ENCODE assay signal across 4 cellular contexts in the genomic region with DNA sequence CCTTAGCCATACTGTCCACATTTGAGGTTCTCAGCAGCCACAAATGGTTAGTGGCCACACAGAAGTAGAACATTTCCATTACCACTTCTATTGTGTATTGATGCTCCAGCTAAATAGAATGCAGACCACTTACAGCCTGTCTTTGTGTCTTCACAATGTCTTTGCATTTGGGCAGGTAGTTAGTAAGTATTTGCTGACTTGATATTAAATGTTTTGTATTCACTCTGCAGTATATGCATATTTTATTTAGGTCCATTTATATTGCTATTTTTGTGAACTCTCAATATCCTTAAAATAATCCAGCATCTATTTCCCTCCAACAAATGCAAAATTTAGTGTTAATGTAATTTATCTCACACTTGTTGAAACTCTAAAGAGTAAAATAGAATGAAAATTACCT.
TF ChIP-seq lines count a peak whose summit lies in the region.

No MANE protein-coding gene starts in this region.

TF ChIP-seq in HepG2, 621 proteins besides CTCF, POLR2A, EP300 and RAD21:
- TF ChIP-seq HMGA1 (CRISPR knock-in tag; conservative IDR thresholded peaks at IDR 0.05) = no peak
- TF ChIP-seq MAFF (IDR thresholded peaks at IDR 0.05; ENCODE audit: low read depth, low read length) = peak; percentile 65
- TF ChIP-seq, protein P1, sequence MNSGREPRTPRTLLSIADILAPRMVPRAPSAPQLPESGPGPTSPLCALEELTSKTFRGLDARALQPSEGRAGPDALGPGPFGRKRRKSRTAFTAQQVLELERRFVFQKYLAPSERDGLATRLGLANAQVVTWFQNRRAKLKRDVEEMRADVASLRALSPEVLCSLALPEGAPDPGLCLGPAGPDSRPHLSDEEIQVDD (CRISPR knock-in tag; IDR thresholded peaks at IDR 0.05; ENCODE audit: borderline replicate concordance) = no peak
- TF ChIP-seq MAFK (conservative IDR thresholded peaks at IDR 0.05 in 1 of 2, IDR thresholded peaks at IDR 0.05 in 1 of 2; ENCODE audit: low read length in 2 of 2) = peak; percentile 13 to 60; a peak in 2 of 4 replicates

TF ChIP-seq in A549, 52 proteins besides CTCF, POLR2A, EP300 and RAD21:
- TF ChIP-seq ZC3H11A (IDR thresholded peaks at IDR 0.05) = no peak
- TF ChIP-seq MAFK (IDR thresholded peaks at IDR 0.05; ENCODE audit: partially characterized antibody) = peak; percentile 11

TF ChIP-seq in K562, 482 proteins besides CTCF, POLR2A, EP300 and RAD21:
- TF ChIP-seq, protein P2, sequence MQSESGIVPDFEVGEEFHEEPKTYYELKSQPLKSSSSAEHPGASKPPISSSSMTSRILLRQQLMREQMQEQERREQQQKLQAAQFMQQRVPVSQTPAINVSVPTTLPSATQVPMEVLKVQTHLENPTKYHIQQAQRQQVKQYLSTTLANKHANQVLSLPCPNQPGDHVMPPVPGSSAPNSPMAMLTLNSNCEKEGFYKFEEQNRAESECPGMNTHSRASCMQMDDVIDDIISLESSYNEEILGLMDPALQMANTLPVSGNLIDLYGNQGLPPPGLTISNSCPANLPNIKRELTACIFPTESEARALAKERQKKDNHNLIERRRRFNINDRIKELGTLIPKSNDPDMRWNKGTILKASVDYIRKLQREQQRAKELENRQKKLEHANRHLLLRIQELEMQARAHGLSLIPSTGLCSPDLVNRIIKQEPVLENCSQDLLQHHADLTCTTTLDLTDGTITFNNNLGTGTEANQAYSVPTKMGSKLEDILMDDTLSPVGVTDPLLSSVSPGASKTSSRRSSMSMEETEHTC (IDR thresholded peaks at IDR 0.05) = no peak
- TF ChIP-seq ZNF316 (IDR thresholded peaks at IDR 0.05) = peak; percentile 68
- TF ChIP-seq C11orf30 (IDR thresholded peaks at IDR 0.05; ENCODE audit: low read depth) = peak; percentile 30; the same call in 1 of the 2 replicates

TF ChIP-seq in WTC11, 78 proteins besides CTCF, POLR2A, EP300 and RAD21:
- TF ChIP-seq TEAD1 (CRISPR knock-in tag; IDR thresholded peaks at IDR 0.05) (no peak), JAZF1 (CRISPR knock-in tag; IDR thresholded peaks at IDR 0.05) (no peak), NFATC4 (CRISPR knock-in tag; IDR thresholded peaks at IDR 0.05) (no peak), JUN (CRISPR knock-in tag; IDR thresholded peaks at IDR 0.05) (no peak)
- TF ChIP-seq, protein P3, sequence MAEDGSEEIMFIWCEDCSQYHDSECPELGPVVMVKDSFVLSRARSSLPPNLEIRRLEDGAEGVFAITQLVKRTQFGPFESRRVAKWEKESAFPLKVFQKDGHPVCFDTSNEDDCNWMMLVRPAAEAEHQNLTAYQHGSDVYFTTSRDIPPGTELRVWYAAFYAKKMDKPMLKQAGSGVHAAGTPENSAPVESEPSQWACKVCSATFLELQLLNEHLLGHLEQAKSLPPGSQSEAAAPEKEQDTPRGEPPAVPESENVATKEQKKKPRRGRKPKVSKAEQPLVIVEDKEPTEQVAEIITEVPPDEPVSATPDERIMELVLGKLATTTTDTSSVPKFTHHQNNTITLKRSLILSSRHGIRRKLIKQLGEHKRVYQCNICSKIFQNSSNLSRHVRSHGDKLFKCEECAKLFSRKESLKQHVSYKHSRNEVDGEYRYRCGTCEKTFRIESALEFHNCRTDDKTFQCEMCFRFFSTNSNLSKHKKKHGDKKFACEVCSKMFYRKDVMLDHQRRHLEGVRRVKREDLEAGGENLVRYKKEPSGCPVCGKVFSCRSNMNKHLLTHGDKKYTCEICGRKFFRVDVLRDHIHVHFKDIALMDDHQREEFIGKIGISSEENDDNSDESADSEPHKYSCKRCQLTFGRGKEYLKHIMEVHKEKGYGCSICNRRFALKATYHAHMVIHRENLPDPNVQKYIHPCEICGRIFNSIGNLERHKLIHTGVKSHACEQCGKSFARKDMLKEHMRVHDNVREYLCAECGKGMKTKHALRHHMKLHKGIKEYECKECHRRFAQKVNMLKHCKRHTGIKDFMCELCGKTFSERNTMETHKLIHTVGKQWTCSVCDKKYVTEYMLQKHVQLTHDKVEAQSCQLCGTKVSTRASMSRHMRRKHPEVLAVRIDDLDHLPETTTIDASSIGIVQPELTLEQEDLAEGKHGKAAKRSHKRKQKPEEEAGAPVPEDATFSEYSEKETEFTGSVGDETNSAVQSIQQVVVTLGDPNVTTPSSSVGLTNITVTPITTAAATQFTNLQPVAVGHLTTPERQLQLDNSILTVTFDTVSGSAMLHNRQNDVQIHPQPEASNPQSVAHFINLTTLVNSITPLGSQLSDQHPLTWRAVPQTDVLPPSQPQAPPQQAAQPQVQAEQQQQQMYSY (CRISPR knock-in tag; IDR thresholded peaks at IDR 0.05) = no peak
- TF ChIP-seq, protein P4, sequence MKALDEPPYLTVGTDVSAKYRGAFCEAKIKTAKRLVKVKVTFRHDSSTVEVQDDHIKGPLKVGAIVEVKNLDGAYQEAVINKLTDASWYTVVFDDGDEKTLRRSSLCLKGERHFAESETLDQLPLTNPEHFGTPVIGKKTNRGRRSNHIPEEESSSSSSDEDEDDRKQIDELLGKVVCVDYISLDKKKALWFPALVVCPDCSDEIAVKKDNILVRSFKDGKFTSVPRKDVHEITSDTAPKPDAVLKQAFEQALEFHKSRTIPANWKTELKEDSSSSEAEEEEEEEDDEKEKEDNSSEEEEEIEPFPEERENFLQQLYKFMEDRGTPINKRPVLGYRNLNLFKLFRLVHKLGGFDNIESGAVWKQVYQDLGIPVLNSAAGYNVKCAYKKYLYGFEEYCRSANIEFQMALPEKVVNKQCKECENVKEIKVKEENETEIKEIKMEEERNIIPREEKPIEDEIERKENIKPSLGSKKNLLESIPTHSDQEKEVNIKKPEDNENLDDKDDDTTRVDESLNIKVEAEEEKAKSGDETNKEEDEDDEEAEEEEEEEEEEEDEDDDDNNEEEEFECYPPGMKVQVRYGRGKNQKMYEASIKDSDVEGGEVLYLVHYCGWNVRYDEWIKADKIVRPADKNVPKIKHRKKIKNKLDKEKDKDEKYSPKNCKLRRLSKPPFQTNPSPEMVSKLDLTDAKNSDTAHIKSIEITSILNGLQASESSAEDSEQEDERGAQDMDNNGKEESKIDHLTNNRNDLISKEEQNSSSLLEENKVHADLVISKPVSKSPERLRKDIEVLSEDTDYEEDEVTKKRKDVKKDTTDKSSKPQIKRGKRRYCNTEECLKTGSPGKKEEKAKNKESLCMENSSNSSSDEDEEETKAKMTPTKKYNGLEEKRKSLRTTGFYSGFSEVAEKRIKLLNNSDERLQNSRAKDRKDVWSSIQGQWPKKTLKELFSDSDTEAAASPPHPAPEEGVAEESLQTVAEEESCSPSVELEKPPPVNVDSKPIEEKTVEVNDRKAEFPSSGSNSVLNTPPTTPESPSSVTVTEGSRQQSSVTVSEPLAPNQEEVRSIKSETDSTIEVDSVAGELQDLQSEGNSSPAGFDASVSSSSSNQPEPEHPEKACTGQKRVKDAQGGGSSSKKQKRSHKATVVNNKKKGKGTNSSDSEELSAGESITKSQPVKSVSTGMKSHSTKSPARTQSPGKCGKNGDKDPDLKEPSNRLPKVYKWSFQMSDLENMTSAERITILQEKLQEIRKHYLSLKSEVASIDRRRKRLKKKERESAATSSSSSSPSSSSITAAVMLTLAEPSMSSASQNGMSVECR (CRISPR knock-in tag; IDR thresholded peaks at IDR 0.05; ENCODE audit: borderline replicate concordance) = no peak
TF ChIP-seq in WTC11: peak in this region for 0.
